In genomic region chr9:136342191-136343120, GRCh38 we compare ENCODE assay signal across 8 cellular contexts. TPM values are rescaled to one million over a fixed set of nuclear protein-coding genes. Genes with fewer than 3 reads are reported as not detected.
DNase-seq lines count a peak whose midpoint lies in the region; ATAC-seq and TF ChIP-seq lines count a peak whose summit lies in the region.

No MANE protein-coding gene starts in this region.

- H3K36me3 ChIP-seq in BLaER1 treated with 17β-estradiol and CSF1 and Interleukin-3, amounts not matched to agents 10 nM and 100 nM = peaks cover 13 to 75% (median 46%) of the 10 kb centered on the region in 11 experiments; a peak in 21 of 22 replicates
- H3K36me3 ChIP-seq in Karpas-422 (ENCODE audit: insufficient read depth, low read length) (no peaks in the 10 kb centered on the region), mucosa of descending colon (ENCODE audit: low read depth) (no peaks in the 10 kb centered on the region)

- H3K4me2 ChIP-seq in BLaER1 treated with 17β-estradiol and CSF1 and Interleukin-3, amounts not matched to agents 10 nM and 100 nM = peak overlapping the region; percentile 69 to 95 (median 84)
- peak overlapping the region; percentile 50 for H3K4me2 ChIP-seq in Karpas-422 (ENCODE audit: low read depth, low read length, poor library complexity, severe bottlenecking)

- peaks cover 28 to 80% (median 63%) of the 10 kb centered on the region in 10 experiments for H3K4me1 ChIP-seq in BLaER1 treated with 17β-estradiol and CSF1 and Interleukin-3, amounts not matched to agents 10 nM and 100 nM
- H3K4me1 ChIP-seq in Karpas-422 (ENCODE audit: low read length) = peaks cover 56% of the 10 kb centered on the region
- H3K4me1 ChIP-seq in mucosa of descending colon (ENCODE audit: low read depth) = peaks cover 18% of the 10 kb centered on the region

- H4K20me1 ChIP-seq in BLaER1 treated with 17β-estradiol and CSF1 and Interleukin-3, amounts not matched to agents 10 nM and 100 nM = peaks cover 0 to 99% (median 85%) of the 10 kb centered on the region in 11 experiments; a peak in 18 of 22 replicates
- 0 out of 2 replicates have a peak, but pooled peaks cover 10% of the 10 kb centered on the region for H4K20me1 ChIP-seq in Karpas-422 (ENCODE audit: insufficient read depth, low read depth, low read length)

- peak overlapping the region in 5 of 10 experiments; percentile 20 to 56 (median 43); a peak in 8 of 20 replicates for H3K4me3 ChIP-seq in BLaER1 treated with 17β-estradiol and CSF1 and Interleukin-3, amounts not matched to agents 10 nM and 100 nM
- peak overlapping the region; percentile 35; the same call in 1 of the 2 replicates for H3K4me3 ChIP-seq in Karpas-422 (ENCODE audit: low read length)
- no peak overlapping the region for H3K4me3 ChIP-seq in mucosa of descending colon

- H3K27ac ChIP-seq in BLaER1 treated with 17β-estradiol and CSF1 and Interleukin-3, amounts not matched to agents 10 nM and 100 nM = peak overlapping the region in 9 of 11 experiments; percentile 24 to 56 (median 47); a peak in 12 of 22 replicates
- H3K27ac ChIP-seq in Karpas-422 (ENCODE audit: low read length) = peak overlapping the region; percentile 71

- intact Hi-C loops in mucosa of descending colon (cut with DNase I, micrococcal nuclease) = no loop called here

- H2AFZ ChIP-seq in Karpas-422 (ENCODE audit: low read length) = no peak overlapping the region

- no peaks in the 10 kb centered on the region for H3K9me3 ChIP-seq in BLaER1 treated with 17β-estradiol and CSF1 and Interleukin-3, amounts not matched to agents 10 nM and 100 nM (replicated peaks in 1 of 11)
- H3K9me3 ChIP-seq in Karpas-422 (ENCODE audit: low read length) (no peaks in the 10 kb centered on the region), mucosa of descending colon (no peaks in the 10 kb centered on the region)

- DNase-seq in Karpas-422 (peak; percentile 95), epidermal melanocyte (ENCODE audit: insufficient read length, low spot score) (peak; percentile 66), mucosa of descending colon (peak; percentile 84 to 92 (median 88))
- DNase-seq in activated CD8-positive, alpha-beta memory T cell treated with anti-CD3 and anti-CD28 coated beads for 48 hours (ENCODE audit: low read depth in 2 of 3, low spot score in 2 of 3) = peak; percentile 37 to 58 (median 47)
- peak; percentile 19 to 45 for DNase-seq in stimulated activated CD8-positive, alpha-beta memory T cell treated with anti-CD3 and anti-CD28 coated beads, Interleukin-2, amount 100 ng/mL, for 1 hour (ENCODE audit: low read depth in 2 of 2)

- H3K9me2 ChIP-seq in Karpas-422 (replicated peaks; ENCODE audit: insufficient read depth, low read length) = no peaks in the 10 kb centered on the region

- no peaks in the 10 kb centered on the region for H3K27me3 ChIP-seq in BLaER1 treated with 17β-estradiol and CSF1 and Interleukin-3, amounts not matched to agents 10 nM and 100 nM
- no peaks in the 10 kb centered on the region for H3K27me3 ChIP-seq in Karpas-422 (ENCODE audit: low read length)

- H3K79me2 ChIP-seq in Karpas-422 (ENCODE audit: low read length) = no peaks in the 10 kb centered on the region

- H3K9ac ChIP-seq in BLaER1 treated with 17β-estradiol and CSF1 and Interleukin-3, amounts not matched to agents 10 nM and 100 nM = peak overlapping the region; percentile 30 to 59 (median 50); a peak in 15 of 22 replicates
- peak overlapping the region; percentile 60 for H3K9ac ChIP-seq in Karpas-422 (ENCODE audit: low read length)

- no peak for TF ChIP-seq CTCF in mucosa of descending colon (IDR thresholded peaks at IDR 0.05)

- ATAC-seq in mucosa of descending colon = peak; percentile 84
- ATAC-seq in GM21447 (IDR thresholded peaks at IDR 0.05; ENCODE audit: unreplicated experiment) = no peak
- ATAC-seq in HG02759 (IDR thresholded peaks at IDR 0.05; ENCODE audit: unreplicated experiment) = no peak

RNA-seq across cellular contexts. Expression of gene GPSM1, which starts 15.1 kb away (rescaled TPM):
- 11.7 and 38.4 TPM in 2 replicates for total RNA-seq in Karpas-422 (2014; rRNA removed; shearing (Covaris generic); ENCODE audit: low replicate concordance)
- total RNA-seq in mucosa of descending colon = 10 to 100 TPM in 1 of 3 donors, 1 to 10 TPM in 2; 2.4 to 15.0 (median 4.2) TPM

RNA-seq across cellular contexts. Expression of gene DNLZ, which starts 21.1 kb away (rescaled TPM):
- total RNA-seq in Karpas-422 (2014; rRNA removed; shearing (Covaris generic); ENCODE audit: low replicate concordance) = 40.1 and 104 TPM in 2 replicates
- total RNA-seq in mucosa of descending colon = 10 to 100 TPM in 2 of 3 donors, 1 to 10 TPM in 1; 9.3 to 17.1 (median 10.8) TPM

RNA-seq across cellular contexts. Expression of gene CARD9, which starts 31.0 kb away (rescaled TPM):
- 1.3 and 2.9 TPM in 2 replicates for total RNA-seq in Karpas-422 (2014; rRNA removed; shearing (Covaris generic); ENCODE audit: low replicate concordance)
- 1 to 10 TPM; 2.2 to 2.4 (median 2.2) TPM for total RNA-seq in mucosa of descending colon

RNA-seq across cellular contexts. Expression of gene CCDC187, which starts 38.6 kb away (rescaled TPM):
- 0.34 and 0.43 TPM in 2 replicates for total RNA-seq in Karpas-422 (2014; rRNA removed; shearing (Covaris generic); ENCODE audit: low replicate concordance)
- under 1 TPM; 0.19 to 0.93 (median 0.48) TPM for total RNA-seq in mucosa of descending colon

RNA-seq across cellular contexts. Expression of gene SNAPC4, which starts 57.5 kb away (rescaled TPM):
- 3.7 and 9.6 TPM in 2 replicates for total RNA-seq in Karpas-422 (2014; rRNA removed; shearing (Covaris generic); ENCODE audit: low replicate concordance)
- total RNA-seq in mucosa of descending colon = 1 to 10 TPM; 7.4 to 7.6 (median 7.6) TPM

Comparison
In these comparisons a context has a peak if more than half of its experiments do, and no peak if none do; other contexts are left out.
1. DNase-seq: peak in every context shown above with its lines; median percentile 95 in Karpas-422; 88 in mucosa of descending colon; 66 in epidermal melanocyte; 47 in activated CD8-positive, alpha-beta memory T cell treated with anti-CD3 and anti-CD28 coated beads for 48 hours; 32 in stimulated activated CD8-positive, alpha-beta memory T cell treated with anti-CD3 and anti-CD28 coated beads, Interleukin-2, amount 100 ng/mL, for 1 hour.